In the genomic region with DNA sequence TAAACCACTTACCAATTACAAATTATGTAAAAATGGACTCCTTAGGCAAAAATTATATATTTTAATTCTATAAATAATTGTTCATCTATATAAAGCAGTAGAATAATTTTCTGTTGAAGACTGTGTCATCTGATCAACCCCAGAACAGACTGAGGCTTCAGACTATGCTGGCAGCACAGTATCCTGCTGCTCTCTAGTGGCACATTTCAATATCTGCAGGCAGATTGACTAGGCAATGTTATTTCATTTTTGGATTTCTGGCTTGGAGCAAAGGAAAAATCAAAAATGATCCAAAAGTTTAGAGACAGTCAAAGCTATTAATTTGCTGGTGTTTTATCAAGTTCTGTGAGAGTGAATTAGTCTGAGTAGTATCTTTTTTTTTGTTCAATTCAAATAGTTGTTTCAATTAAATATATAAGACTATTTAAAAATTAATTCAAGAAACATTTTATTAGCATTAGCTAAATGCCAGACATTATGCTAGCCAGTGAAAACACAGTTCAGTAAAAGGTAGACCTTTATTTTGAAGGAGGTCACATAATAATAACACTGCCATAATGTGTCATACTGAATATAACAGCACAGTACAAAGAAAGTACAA, we compare ENCODE assay signal across 9 cellular contexts. TPM values are rescaled to one million over a fixed set of nuclear protein-coding genes. Genes with fewer than 3 reads are reported as not detected.
DNase-seq lines count a peak whose midpoint lies in the region; ATAC-seq and TF ChIP-seq lines count a peak whose summit lies in the region.
"Had no signal": no experiment of that assay in that cellular context is flagged by ENCODE, and none has a peak within 500 bp of the region (broad histone marks: within the 10 kb centered on the region; RNA-seq: fewer than 3 reads in every experiment).

No MANE protein-coding gene starts in this region.

- H3K27ac Mint-ChIP-seq in activated T-helper 1 cell treated with anti-CD3 and anti-CD28 coated beads, Interleukin-12 subunit alpha, Interleukin-12 subunit beta, Interleukin-2, Interleukin-4 antibody, amounts not matched to agents 30 ng/mL and 10 ng/mL and 1 ng/mL, durations not matched to agents 14 hours and 24 hours and 36 hours, result no peak overlapping the region

- H3K27ac ChIP-seq in brain microvascular endothelial cell (no peak overlapping the region), suprapubic skin (no peak overlapping the region)

- H3K4me3 ChIP-seq in brain microvascular endothelial cell (ENCODE audit: low read depth, low read length) (no peak overlapping the region), suprapubic skin (no peak overlapping the region)

- H3K36me3 ChIP-seq in brain microvascular endothelial cell (replicated peaks), result no peaks in the 10 kb centered on the region
- no peaks in the 10 kb centered on the region for H3K36me3 ChIP-seq in suprapubic skin

- H3K4me1 Mint-ChIP-seq in activated T-helper 1 cell treated with anti-CD3 and anti-CD28 coated beads, Interleukin-12 subunit alpha, Interleukin-12 subunit beta, Interleukin-2, Interleukin-4 antibody, amounts not matched to agents 30 ng/mL and 10 ng/mL and 1 ng/mL, durations not matched to agents 14 hours and 24 hours and 36 hours (ENCODE audit: low read depth), result no peaks in the 10 kb centered on the region

- no peaks in the 10 kb centered on the region for H3K9me3 ChIP-seq in suprapubic skin

- TF ChIP-seq CTCF in brain microvascular endothelial cell (IDR thresholded peaks at IDR 0.05; ENCODE audit: low read depth, low read length, missing control alignments), result peak; percentile 91
- TF ChIP-seq CTCF in suprapubic skin (IDR thresholded peaks at IDR 0.05), result peak; percentile 70 to 73

- H3K4me1 ChIP-seq in suprapubic skin, result no peaks in the 10 kb centered on the region

- no peaks in the 10 kb centered on the region for H3K36me3 Mint-ChIP-seq in activated T-helper 1 cell treated with anti-CD3 and anti-CD28 coated beads, Interleukin-12 subunit alpha, Interleukin-12 subunit beta, Interleukin-2, Interleukin-4 antibody, amounts not matched to agents 30 ng/mL and 10 ng/mL and 1 ng/mL, durations not matched to agents 14 hours and 24 hours and 36 hours (ENCODE audit: low read depth)

- intact Hi-C loops in activated T-helper 1 cell treated with anti-CD3 and anti-CD28 coated beads, Interleukin-12 subunit alpha, Interleukin-12 subunit beta, Interleukin-2, Interleukin-4 antibody, amounts not matched to agents 30 ng/mL and 10 ng/mL and 1 ng/mL, durations not matched to agents 14 hours and 24 hours and 36 hours (cut with micrococcal nuclease), result loop anchor here (1.0 kb wide), 2 partner anchors 58 to 192 kb away; no protein-coding TSS in a partner anchor

- H3K27me3 Mint-ChIP-seq in activated T-helper 1 cell treated with anti-CD3 and anti-CD28 coated beads, Interleukin-12 subunit alpha, Interleukin-12 subunit beta, Interleukin-2, Interleukin-4 antibody, amounts not matched to agents 30 ng/mL and 10 ng/mL and 1 ng/mL, durations not matched to agents 14 hours and 24 hours and 36 hours (ENCODE audit: insufficient read depth), result peaks cover 3% of the 10 kb centered on the region

- in situ Hi-C loops in brain microvascular endothelial cell (cut with HindIII; ENCODE audit: low pct_ligation_motif_present, low sequenced_read_pairs), result no loop called here

- no peak for TF ChIP-seq POLR2A in suprapubic skin (IDR thresholded peaks at IDR 0.05)

- H3K9me3 Mint-ChIP-seq in activated T-helper 1 cell treated with anti-CD3 and anti-CD28 coated beads, Interleukin-12 subunit alpha, Interleukin-12 subunit beta, Interleukin-2, Interleukin-4 antibody, amounts not matched to agents 30 ng/mL and 10 ng/mL and 1 ng/mL, durations not matched to agents 14 hours and 24 hours and 36 hours, result no peaks in the 10 kb centered on the region

- peak; percentile 84 for ATAC-seq in GM18873 (IDR thresholded peaks at IDR 0.05; ENCODE audit: low FRiP score, unreplicated experiment)
- ATAC-seq in HG03159 (IDR thresholded peaks at IDR 0.05; ENCODE audit: unreplicated experiment), result peak; percentile 85

- DNase-seq in DMS114 treated with DMSO at 0.1 percent for 48 hours (lab: John Stamatoyannopoulos, UW; ENCODE audit: unreplicated experiment) (peak; percentile 21), NOMO-1 treated with DMSO at 0.1 percent for 48 hours (lab: John Stamatoyannopoulos, UW; ENCODE audit: unreplicated experiment) (peak; percentile 57), brain microvascular endothelial cell (peak; percentile 46), left kidney (ENCODE audit: low read depth, low spot score) (peak; percentile 53), suprapubic skin (ENCODE audit: low spot score in 2 of 2) (no peak)
- no peak for DNase-seq in activated T-helper 1 cell treated with anti-CD3 and anti-CD28 coated beads, Interleukin-12 subunit alpha, Interleukin-12 subunit beta, Interleukin-2, Interleukin-4 antibody, amounts not matched to agents 30 ng/mL and 10 ng/mL and 1 ng/mL, durations not matched to agents 14 hours and 24 hours and 36 hours (ENCODE audit: low spot score)

- H3K27me3 ChIP-seq in brain microvascular endothelial cell (replicated peaks) (no peaks in the 10 kb centered on the region), suprapubic skin (no peaks in the 10 kb centered on the region)

- TF ChIP-seq EP300 in suprapubic skin (IDR thresholded peaks at IDR 0.05), result no peak

- no peak overlapping the region for H3K4me3 Mint-ChIP-seq in activated T-helper 1 cell treated with anti-CD3 and anti-CD28 coated beads, Interleukin-12 subunit alpha, Interleukin-12 subunit beta, Interleukin-2, Interleukin-4 antibody, amounts not matched to agents 30 ng/mL and 10 ng/mL and 1 ng/mL, durations not matched to agents 14 hours and 24 hours and 36 hours

RNA-seq across cellular contexts. Expression of a gene that starts 21.3 kb away (rescaled TPM):
- total RNA-seq in suprapubic skin, result 100 to 1,000 TPM in 1 of 4 donors, 10 to 100 TPM in 3; 18.6 to 198 (median 44.1) TPM
- not detected in 2 replicates for total RNA-seq in activated T-helper 1 cell treated with anti-CD3 and anti-CD28 coated beads, Interleukin-12 subunit alpha, Interleukin-12 subunit beta, Interleukin-2, Interleukin-4 antibody, amounts not matched to agents 30 ng/mL and 10 ng/mL and 1 ng/mL, durations not matched to agents 14 hours and 24 hours and 36 hours
- total RNA-seq: activated CD8-positive, alpha-beta memory T cell treated with anti-CD3 and anti-CD28 coated beads for 36 hours had no signal

RNA-seq across cellular contexts. Expression of a gene that starts 49.6 kb away (rescaled TPM):
- not detected for total RNA-seq in suprapubic skin
- not detected in 2 replicates for total RNA-seq in activated T-helper 1 cell treated with anti-CD3 and anti-CD28 coated beads, Interleukin-12 subunit alpha, Interleukin-12 subunit beta, Interleukin-2, Interleukin-4 antibody, amounts not matched to agents 30 ng/mL and 10 ng/mL and 1 ng/mL, durations not matched to agents 14 hours and 24 hours and 36 hours
- total RNA-seq: activated CD8-positive, alpha-beta memory T cell treated with anti-CD3 and anti-CD28 coated beads for 36 hours had no signal

Comparison
In these comparisons a context has a peak if more than half of its experiments do, and no peak if none do; other contexts are left out.
1. DNase-seq: peak in DMS114 treated with DMSO at 0.1 percent for 48 hours (single experiment), NOMO-1 treated with DMSO at 0.1 percent for 48 hours (single experiment), brain microvascular endothelial cell (single experiment) and left kidney (single experiment); none in suprapubic skin (0 of 2) and activated T-helper 1 cell treated with anti-CD3 and anti-CD28 coated beads, Interleukin-12 subunit alpha, Interleukin-12 subunit beta, Interleukin-2, Interleukin-4 antibody, amounts not matched to agents 30 ng/mL and 10 ng/mL and 1 ng/mL, durations not matched to agents 14 hours and 24 hours and 36 hours (single experiment).
2. RNA of a gene that starts 21.3 kb away (total RNA-seq): 18.6 to 198 TPM in suprapubic skin; not detected in activated T-helper 1 cell treated with anti-CD3 and anti-CD28 coated beads, Interleukin-12 subunit alpha, Interleukin-12 subunit beta, Interleukin-2, Interleukin-4 antibody, amounts not matched to agents 30 ng/mL and 10 ng/mL and 1 ng/mL, durations not matched to agents 14 hours and 24 hours and 36 hours; every median in the first group is over 10 times any median in the second.